In genomic region chr1:232987046-232987445, GRCh38 we compare ENCODE assay signal across 29 cellular contexts.
"Had no signal": no experiment of that assay in that cellular context is flagged by ENCODE, and none has a peak within 500 bp of the region (broad histone marks: within the 10 kb centered on the region; RNA-seq: fewer than 3 reads in every experiment).

No MANE protein-coding gene starts in this region.

- ATAC-seq: activated CD4-positive, CD25-positive, alpha-beta regulatory T cell treated with anti-CD3 and anti-CD28 coated beads, Interleukin-2, amount 50 U/mL, for 24 hours; activated CD8-positive, alpha-beta T cell treated with anti-CD3 and anti-CD28 coated beads for 36 hours; activated naive CD8-positive, alpha-beta T cell treated with anti-CD3 and anti-CD28 coated beads, Interleukin-2, amount 50 U/mL, for 24 hours; body of pancreas; esophagus mucosa; T-helper 17 cell had no signal

- H3K27me3 Mint-ChIP-seq: activated B cell treated with CpG ODN at 0.5 μM for 24 hours; activated CD8-positive, alpha-beta T cell treated with anti-CD3 and anti-CD28 coated beads for 36 hours; activated naive CD4-positive, alpha-beta T cell treated with anti-CD3 and anti-CD28 coated beads, Interleukin-2, amount 50 U/mL, for 24 hours; activated naive CD8-positive, alpha-beta T cell treated with anti-CD3 and anti-CD28 coated beads for 36 hours; activated naive CD8-positive, alpha-beta T cell treated with anti-CD3 and anti-CD28 coated beads, Interleukin-2, amount 50 U/mL, for 24 hours; T-helper 17 cell had no signal

- H3K4me1 Mint-ChIP-seq: activated B cell treated with CpG ODN at 0.5 μM for 24 hours; activated naive CD4-positive, alpha-beta T cell treated with anti-CD3 and anti-CD28 coated beads, Interleukin-2, amount 50 U/mL, for 24 hours; endodermal cell; T-helper 17 cell had no signal

- DNase-seq: activated B cell treated with CpG ODN at 0.5 μM for 24 hours; activated CD4-positive, alpha-beta T cell treated with anti-CD3 and anti-CD28 coated beads for 48 hours; activated CD4-positive, alpha-beta T cell treated with anti-CD3 and anti-CD28 coated beads, Interleukin-2, amount 50 U/mL, for 1 hour; activated CD4-positive, alpha-beta T cell treated with anti-CD3 and anti-CD28 coated beads, Interleukin-2, amount 50 U/mL, for 48 hours; activated CD8-positive, alpha-beta T cell treated with anti-CD3 and anti-CD28 coated beads for 36 hours; activated effector memory CD4-positive, alpha-beta T cell treated with anti-CD3 and anti-CD28 coated beads, Interleukin-2, amount 50 U/mL, for 16 hours; activated naive CD4-positive, alpha-beta T cell treated with anti-CD3 and anti-CD28 coated beads for 36 hours; activated naive CD8-positive, alpha-beta T cell treated with anti-CD3 and anti-CD28 coated beads for 36 hours; activated naive CD8-positive, alpha-beta T cell treated with anti-CD3 and anti-CD28 coated beads, Interleukin-2, amount 50 U/mL, for 24 hours; activated T-cell treated with anti-CD3 and anti-CD28 coated beads, Interleukin-2, amount 50 U/mL, for 1 hour; activated T-cell treated with anti-CD3 and anti-CD28 coated beads, Interleukin-2, amount 50 U/mL, for 48 hours; adrenal gland; amygdala; aorta; body of pancreas; caudate nucleus; effector memory CD4-positive, alpha-beta T cell; foreskin fibroblast; T-helper 1 cell; T-helper 17 cell; T1000; WERI-Rb-1 had no signal

- H3K4me3 ChIP-seq: adrenal gland, body of pancreas had no signal

- H3K4me3 Mint-ChIP-seq: activated B cell treated with CpG ODN at 0.5 μM for 24 hours; activated CD8-positive, alpha-beta T cell treated with anti-CD3 and anti-CD28 coated beads for 36 hours; activated naive CD4-positive, alpha-beta T cell treated with anti-CD3 and anti-CD28 coated beads for 36 hours; activated naive CD4-positive, alpha-beta T cell treated with anti-CD3 and anti-CD28 coated beads, Interleukin-2, amount 50 U/mL, for 24 hours; activated naive CD8-positive, alpha-beta T cell treated with anti-CD3 and anti-CD28 coated beads for 36 hours; activated naive CD8-positive, alpha-beta T cell treated with anti-CD3 and anti-CD28 coated beads, Interleukin-2, amount 50 U/mL, for 24 hours; activated T-helper 1 cell treated with anti-CD3 and anti-CD28 coated beads, Interleukin-12 subunit alpha, Interleukin-12 subunit beta, Interleukin-2, Interleukin-4 antibody, amounts not matched to agents 30 ng/mL and 10 ng/mL and 1 ng/mL, durations not matched to agents 14 hours and 24 hours and 36 hours; endodermal cell; T-helper 17 cell; T-helper 2 cell treated with Interferon-gamma antibody and Interleukin-4, amounts not matched to agents 5 μg/mL and 100 μg/mL, for 36 hours had no signal

- H3K9me3 Mint-ChIP-seq: activated B cell treated with CpG ODN at 0.5 μM for 24 hours; activated CD8-positive, alpha-beta T cell treated with anti-CD3 and anti-CD28 coated beads for 36 hours; activated naive CD4-positive, alpha-beta T cell treated with anti-CD3 and anti-CD28 coated beads for 36 hours; activated naive CD4-positive, alpha-beta T cell treated with anti-CD3 and anti-CD28 coated beads, Interleukin-2, amount 50 U/mL, for 24 hours; activated naive CD8-positive, alpha-beta T cell treated with anti-CD3 and anti-CD28 coated beads for 36 hours; activated naive CD8-positive, alpha-beta T cell treated with anti-CD3 and anti-CD28 coated beads, Interleukin-2, amount 50 U/mL, for 24 hours; activated T-helper 1 cell treated with anti-CD3 and anti-CD28 coated beads, Interleukin-12 subunit alpha, Interleukin-12 subunit beta, Interleukin-2, Interleukin-4 antibody, amounts not matched to agents 30 ng/mL and 10 ng/mL and 1 ng/mL, durations not matched to agents 14 hours and 24 hours and 36 hours; activated T-helper 2 cell treated with anti-CD3 and anti-CD28 coated beads, Interferon-gamma antibody, Interleukin-2, Interleukin-4, amounts not matched to agents 10 μg/mL and 5 μg/mL and 100 μg/mL, durations not matched to agents 14 hours and 24 hours and 36 hours; T-helper 2 cell treated with Interferon-gamma antibody and Interleukin-4, amounts not matched to agents 5 μg/mL and 100 μg/mL, for 36 hours had no signal

- H3K27ac ChIP-seq: adrenal gland, body of pancreas, WERI-Rb-1 had no signal

- H3K27ac Mint-ChIP-seq: activated B cell treated with CpG ODN at 0.5 μM for 24 hours; activated CD8-positive, alpha-beta T cell treated with anti-CD3 and anti-CD28 coated beads for 36 hours; activated naive CD4-positive, alpha-beta T cell treated with anti-CD3 and anti-CD28 coated beads for 36 hours; activated naive CD4-positive, alpha-beta T cell treated with anti-CD3 and anti-CD28 coated beads, Interleukin-2, amount 50 U/mL, for 24 hours; activated naive CD8-positive, alpha-beta T cell treated with anti-CD3 and anti-CD28 coated beads for 36 hours; activated naive CD8-positive, alpha-beta T cell treated with anti-CD3 and anti-CD28 coated beads, Interleukin-2, amount 50 U/mL, for 24 hours; activated T-helper 1 cell treated with anti-CD3 and anti-CD28 coated beads, Interleukin-12 subunit alpha, Interleukin-12 subunit beta, Interleukin-2, Interleukin-4 antibody, amounts not matched to agents 30 ng/mL and 10 ng/mL and 1 ng/mL, durations not matched to agents 14 hours and 24 hours and 36 hours; activated T-helper 2 cell treated with anti-CD3 and anti-CD28 coated beads, Interferon-gamma antibody, Interleukin-2, Interleukin-4, amounts not matched to agents 10 μg/mL and 5 μg/mL and 100 μg/mL, durations not matched to agents 14 hours and 24 hours and 36 hours; endodermal cell; T-helper 17 cell; T-helper 2 cell treated with Interferon-gamma antibody and Interleukin-4, amounts not matched to agents 5 μg/mL and 100 μg/mL, for 36 hours had no signal
